2 cellular contexts compared by ENCODE assay signal in the genomic region with DNA sequence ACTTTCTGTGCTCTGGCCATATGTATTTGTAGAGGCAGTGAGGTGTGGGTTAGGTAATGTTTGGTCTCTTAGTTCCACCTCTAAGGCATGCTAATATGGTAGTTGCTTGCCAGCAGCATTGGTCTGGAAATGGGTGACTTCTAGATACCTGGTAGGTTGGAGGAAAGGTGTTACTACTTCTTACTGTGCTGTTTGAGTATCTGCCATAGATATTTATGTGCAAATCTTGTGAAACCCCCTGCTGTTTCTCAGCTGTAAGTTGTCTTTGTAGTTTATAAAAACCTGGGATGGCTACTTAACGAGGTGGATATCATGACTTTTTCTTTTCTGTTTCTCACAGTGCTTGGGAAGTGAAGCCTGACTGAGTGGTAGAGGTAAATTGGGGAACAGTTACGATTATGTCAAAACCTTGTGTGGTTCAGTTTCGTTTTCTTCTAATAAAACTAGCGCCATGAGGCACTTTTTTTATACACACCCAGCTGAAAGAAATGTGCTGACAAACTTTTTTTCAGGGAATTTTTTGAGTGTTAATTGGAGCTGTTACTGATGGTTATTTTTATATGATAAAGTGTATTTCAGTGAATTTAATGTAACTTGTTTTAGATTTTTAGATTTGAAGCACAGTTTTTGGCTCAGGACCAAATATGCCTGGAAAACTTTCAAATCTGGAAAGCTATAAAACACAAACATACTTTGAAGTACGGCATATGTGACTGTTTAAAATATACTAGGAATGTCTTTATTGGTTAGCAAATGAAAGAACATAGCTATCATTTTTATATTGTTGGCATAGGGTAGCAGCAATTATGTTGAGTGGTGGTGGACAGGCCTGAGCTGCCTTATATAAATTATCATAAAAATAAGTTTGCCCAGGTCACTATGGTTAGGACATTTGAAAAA.
TF ChIP-seq lines count a peak whose summit lies in the region.

No MANE protein-coding gene starts in this region.

TF ChIP-seq in IMR-90, 13 proteins besides CTCF, POLR2A, EP300 and RAD21:
- TF ChIP-seq RFX5 (IDR thresholded peaks at IDR 0.05; ENCODE audit: low read depth, low read length), result no peak
- peak; percentile 44; the same call in 1 of the 2 replicates for TF ChIP-seq MAFK (IDR thresholded peaks at IDR 0.05; ENCODE audit: low read depth, low read length)
- no peak for TF ChIP-seq RCOR1 (IDR thresholded peaks at IDR 0.05; ENCODE audit: insufficient replicate concordance, low read length)

TF ChIP-seq in endothelial cell of umbilical vein, 7 proteins besides CTCF, POLR2A, EP300 and RAD21:
- TF ChIP-seq FOS (IDR thresholded peaks at IDR 0.05; ENCODE audit: borderline replicate concordance, insufficient read depth, low read length), result no peak
- TF ChIP-seq POLR2AphosphoS5 (IDR thresholded peaks at IDR 0.05; ENCODE audit: insufficient read depth, low read depth, low read length), result no peak
- no peak for TF ChIP-seq EZH2 (IDR thresholded peaks at IDR 0.05; ENCODE audit: borderline replicate concordance, low read depth, low read length, severe bottlenecking)
- TF ChIP-seq, protein P1, sequence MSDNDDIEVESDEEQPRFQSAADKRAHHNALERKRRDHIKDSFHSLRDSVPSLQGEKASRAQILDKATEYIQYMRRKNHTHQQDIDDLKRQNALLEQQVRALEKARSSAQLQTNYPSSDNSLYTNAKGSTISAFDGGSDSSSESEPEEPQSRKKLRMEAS (IDR thresholded peaks at IDR 0.05; ENCODE audit: insufficient read depth, insufficient read length), result no peak
- TF ChIP-seq MYC (IDR thresholded peaks at IDR 0.05; ENCODE audit: low read depth, low read length), result no peak
- no peak for TF ChIP-seq GATA2 (IDR thresholded peaks at IDR 0.05; ENCODE audit: insufficient read depth, insufficient read length, low read depth, low read length)
- TF ChIP-seq JUN (IDR thresholded peaks at IDR 0.05; ENCODE audit: borderline replicate concordance, insufficient read depth, insufficient read length, low read depth), result no peak
